25 cellular contexts compared by ENCODE assay signal in the genomic region with DNA sequence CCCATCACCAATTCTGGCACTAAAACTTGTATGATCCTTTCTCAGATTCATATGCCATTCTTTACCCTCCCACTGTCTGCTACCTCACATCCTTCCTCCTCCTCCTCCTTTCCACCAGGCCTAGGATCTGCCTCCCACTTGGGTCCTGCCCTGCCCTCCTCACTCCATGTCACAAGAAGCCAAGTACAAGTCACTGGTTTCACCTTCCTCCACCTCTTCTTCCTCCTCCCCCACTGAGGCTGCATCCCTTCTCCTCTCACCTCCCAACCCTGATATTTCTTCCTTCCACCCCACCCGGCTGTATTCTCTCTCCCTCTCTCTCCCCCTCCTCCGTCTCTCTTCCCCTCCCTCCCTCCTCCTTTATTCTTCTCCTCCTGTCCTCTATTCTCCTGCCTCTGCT. TPM values are rescaled to one million over a fixed set of nuclear protein-coding genes. Genes with fewer than 3 reads are reported as not detected.
DNase-seq lines count a peak whose midpoint lies in the region; ATAC-seq and TF ChIP-seq lines count a peak whose summit lies in the region.
"Had no signal": no experiment of that assay in that cellular context is flagged by ENCODE, and none has a peak within 500 bp of the region (broad histone marks: within the 10 kb centered on the region; RNA-seq: fewer than 3 reads in every experiment).

No MANE protein-coding gene starts in this region.

- no peak overlapping the region; the same call in 1 of the 2 replicates for H4K5ac ChIP-seq in IMR-90 (ENCODE audit: low read depth, low read length)

- no peak for TF ChIP-seq CTCF in IMR-90 (conservative IDR thresholded peaks at IDR 0.05; ENCODE audit: low read depth, low read length)
- TF ChIP-seq CTCF in thoracic aorta (IDR thresholded peaks at IDR 0.05): no peak
- TF ChIP-seq CTCF in lower leg skin (IDR thresholded peaks at IDR 0.05): no peak

- H4K91ac ChIP-seq in IMR-90 (ENCODE audit: insufficient read depth, low read depth, low read length): no peak overlapping the region

- H3K79me1 ChIP-seq in IMR-90 (ENCODE audit: low read depth in 1 of 2, low read length in 2 of 2): peaks cover 25% of the 10 kb centered on the region in 2 experiments

- H2BK120ac ChIP-seq in IMR-90 (ENCODE audit: low read depth, low read length): no peak overlapping the region

- DNase-seq in IMR-90 (no peak), Right ventricle myocardium superior (no peak), thoracic aorta (ENCODE audit: low spot score) (no peak), lower leg skin (ENCODE audit: low spot score in 2 of 2) (no peak)
- DNase-seq: activated CD8-positive, alpha-beta memory T cell treated with anti-CD3 and anti-CD28 coated beads, Interleukin-2, amount 50 U/mL, for 4 hours; activated naive CD8-positive, alpha-beta T cell treated with anti-CD3 and anti-CD28 coated beads for 36 hours; Calu3; effector CD4-positive, alpha-beta T cell; foreskin melanocyte; islet precursor cell; NCI-H1694 treated with DMSO at 0.1 percent for 48 hours; NCI-H526 treated with DMSO at 0.1 percent for 48 hours; stimulated activated CD4-positive, alpha-beta T cell treated with anti-CD3 and anti-CD28 coated beads, Interleukin-4, amount 100 ng/mL, for 1 hour; stimulated activated naive CD8-positive, alpha-beta T cell treated with anti-CD3 and anti-CD28 coated beads, Interleukin-15, Interleukin-2, amounts not matched to agents 100 U/mL and 50 U/mL, for 24 hours; T-helper 2 cell had no signal

- H3K4me3 ChIP-seq in IMR-90 (ENCODE audit: insufficient read depth, low read depth, low read length): no peak overlapping the region
- H3K4me3 ChIP-seq in muscle layer of colon (ENCODE audit: low read depth in 1 of 2, low read length in 2 of 2): no peak overlapping the region
- no peak overlapping the region for H3K4me3 ChIP-seq in thoracic aorta
- no peak overlapping the region for H3K4me3 ChIP-seq in lower leg skin (ENCODE audit: low read depth, poor library complexity, severe bottlenecking)
- H3K4me3 ChIP-seq: HAP-1, SK-N-MC, spleen had no signal

- H3K27me3 ChIP-seq in IMR-90 (ENCODE audit: control insufficient read depth, insufficient read depth, low read length): no peaks in the 10 kb centered on the region
- no peaks in the 10 kb centered on the region for H3K27me3 ChIP-seq in muscle layer of colon (ENCODE audit: control insufficient read depth in 1 of 2, insufficient read depth in 2 of 2, low read length in 2 of 2)
- H3K27me3 ChIP-seq in thoracic aorta (replicated peaks; ENCODE audit: insufficient read depth): no peaks in the 10 kb centered on the region
- H3K27me3 ChIP-seq: spleen had no signal

- H3K4me2 ChIP-seq in IMR-90 (ENCODE audit: low read depth, low read length): no peak overlapping the region
- H3K4me2 ChIP-seq: KMS-11 had no signal

- peak overlapping the region; percentile 53 for H2AFZ ChIP-seq in IMR-90 (replicated peaks; ENCODE audit: low read length, poor library complexity)

- WGBS in IMR-90 (ENCODE audit: extremely low coverage in 2 of 2, insufficient read length in 1 of 2), 2 experiments: no CpG with 5 or more reads among the region's 2 CpGs
- 75% methylated on average over 2 of the region's 2 CpGs for WGBS in lower leg skin, 2 donors

- peaks cover 27% of the 10 kb centered on the region for H3K4me1 Mint-ChIP-seq in stimulated activated memory B cell treated with anti-CD40 and anti-IgM and Interleukin-4, amounts not matched to agents 10 μg/mL and 1 μg/mL and 100 μg/mL, for 72 hours
- H3K4me1 Mint-ChIP-seq: activated naive CD8-positive, alpha-beta T cell treated with anti-CD3 and anti-CD28 coated beads for 36 hours; activated T-helper 17 cell treated with anti-CD3 and anti-CD28 coated beads, Interleukin-2, amount 50 U/mL, for 72 hours had no signal

- no peak for TF ChIP-seq POLR2A in IMR-90 (IDR thresholded peaks at IDR 0.05; ENCODE audit: low read depth, low read length)
- no peak for TF ChIP-seq POLR2A in lower leg skin (IDR thresholded peaks at IDR 0.05)

- H3K23ac ChIP-seq in IMR-90 (ENCODE audit: low read depth, low read length): no peak overlapping the region

- POLR2A ChIA-PET in IMR-90 (lab: Charles Lee; ENCODE audit: unreplicated experiment): no interaction called here

- H3K14ac ChIP-seq in IMR-90 (replicated peaks; ENCODE audit: low read depth, low read length): no peak overlapping the region; the same call in 1 of the 2 replicates

- H3K27ac Mint-ChIP-seq in stimulated activated memory B cell treated with anti-CD40 and anti-IgM and Interleukin-4, amounts not matched to agents 10 μg/mL and 1 μg/mL and 100 μg/mL, for 72 hours: no peak overlapping the region
- H3K27ac Mint-ChIP-seq: activated naive CD8-positive, alpha-beta T cell treated with anti-CD3 and anti-CD28 coated beads for 36 hours; activated T-helper 17 cell treated with anti-CD3 and anti-CD28 coated beads, Interleukin-2, amount 50 U/mL, for 72 hours had no signal

- H3K18ac ChIP-seq in IMR-90 (ENCODE audit: low read depth, low read length): no peak overlapping the region

- ATAC-seq in IMR-90 (ENCODE audit: low read depth) (no peak), Right ventricle myocardium superior (ENCODE audit: poor library complexity) (peak; percentile 7), thoracic aorta (ENCODE audit: insufficient number of reproducible peaks, low FRiP score, low read depth) (no peak), HG02623 (IDR thresholded peaks at IDR 0.05; ENCODE audit: unreplicated experiment) (no peak), GM21737 (IDR thresholded peaks at IDR 0.05; ENCODE audit: unreplicated experiment) (no peak)
- ATAC-seq in stimulated activated memory B cell treated with anti-CD40 and anti-IgM and Interleukin-4, amounts not matched to agents 10 μg/mL and 1 μg/mL and 100 μg/mL, for 72 hours: no peak
- ATAC-seq: activated T-helper 17 cell treated with anti-CD3 and anti-CD28 coated beads, Interleukin-2, amount 50 U/mL, for 72 hours; stimulated activated naive CD8-positive, alpha-beta T cell treated with anti-CD3 and anti-CD28 coated beads, Interleukin-15, Interleukin-2, amounts not matched to agents 100 U/mL and 50 U/mL, for 24 hours had no signal

- no peak overlapping the region for H2BK5ac ChIP-seq in IMR-90 (ENCODE audit: low read depth, low read length, poor library complexity, severe bottlenecking)

- dilution Hi-C loops in IMR-90 (cut with HindIII; ENCODE audit: low sequenced_read_pairs, unreplicated experiment): no loop called here

- peaks cover 10% of the 10 kb centered on the region for H3K9me1 ChIP-seq in IMR-90 (ENCODE audit: insufficient read depth, low read length)

- H3K36me3 ChIP-seq in IMR-90 (ENCODE audit: control insufficient read depth, insufficient read depth, low read length): no peaks in the 10 kb centered on the region
- H3K36me3 ChIP-seq in muscle layer of colon (ENCODE audit: insufficient read depth, low read length): no peaks in the 10 kb centered on the region
- H3K36me3 ChIP-seq in thoracic aorta: no peaks in the 10 kb centered on the region
- H3K36me3 ChIP-seq: HAP-1, spleen had no signal

- no peak overlapping the region for H2BK15ac ChIP-seq in IMR-90 (ENCODE audit: low read depth, low read length)

- no peaks in the 10 kb centered on the region for H3K9me3 ChIP-seq in IMR-90 (ENCODE audit: control insufficient read depth, insufficient read depth, low read length)
- H3K9me3 ChIP-seq in muscle layer of colon (ENCODE audit: low read length): no peaks in the 10 kb centered on the region
- no peaks in the 10 kb centered on the region for H3K9me3 ChIP-seq in thoracic aorta
- H3K9me3 ChIP-seq: HAP-1, spleen had no signal

- peak overlapping the region in 1 of 2 experiments; percentile 72; a peak in 1 of 4 replicates for H4K8ac ChIP-seq in IMR-90 (ENCODE audit: low read depth in 2 of 2, low read length in 2 of 2)

- H4K20me1 ChIP-seq in IMR-90 (ENCODE audit: insufficient read depth, low read length): no peaks in the 10 kb centered on the region

- no peak overlapping the region for H3K4me3 Mint-ChIP-seq in stimulated activated memory B cell treated with anti-CD40 and anti-IgM and Interleukin-4, amounts not matched to agents 10 μg/mL and 1 μg/mL and 100 μg/mL, for 72 hours
- H3K4me3 Mint-ChIP-seq: activated naive CD8-positive, alpha-beta T cell treated with anti-CD3 and anti-CD28 coated beads for 36 hours; activated T-helper 17 cell treated with anti-CD3 and anti-CD28 coated beads, Interleukin-2, amount 50 U/mL, for 72 hours had no signal

- no peaks in the 10 kb centered on the region for H3K27me3 Mint-ChIP-seq in stimulated activated memory B cell treated with anti-CD40 and anti-IgM and Interleukin-4, amounts not matched to agents 10 μg/mL and 1 μg/mL and 100 μg/mL, for 72 hours
- H3K27me3 Mint-ChIP-seq: activated naive CD8-positive, alpha-beta T cell treated with anti-CD3 and anti-CD28 coated beads for 36 hours; activated T-helper 17 cell treated with anti-CD3 and anti-CD28 coated beads, Interleukin-2, amount 50 U/mL, for 72 hours had no signal

- peak overlapping the region; percentile 64; the same call in 1 of the 2 replicates for H2AK5ac ChIP-seq in IMR-90 (ENCODE audit: low read depth, low read length)

- H3K27ac ChIP-seq in IMR-90 (ENCODE audit: insufficient read depth, low read length): no peak overlapping the region
- H3K27ac ChIP-seq in muscle layer of colon (ENCODE audit: low read depth, low read length): peak overlapping the region; percentile 29
- peak overlapping the region; percentile 61 to 69 for H3K27ac ChIP-seq in thoracic aorta
- H3K27ac ChIP-seq: KMS-11, SK-N-MC, VCaP had no signal

- H2BK20ac ChIP-seq in IMR-90 (ENCODE audit: low read depth, low read length): no peak overlapping the region

- H3K56ac ChIP-seq in IMR-90 (ENCODE audit: extremely low read depth, insufficient read depth, low read length): no peak overlapping the region

- H3K4me1 ChIP-seq in IMR-90 (ENCODE audit: control insufficient read depth, insufficient read depth, low read length) (peaks cover 14% of the 10 kb centered on the region), muscle layer of colon (ENCODE audit: insufficient read depth, low read length) (peaks cover 52% of the 10 kb centered on the region), thoracic aorta (ENCODE audit: control insufficient read depth in 1 of 2, low read depth in 2 of 2) (peaks cover 14 to 51% of the 10 kb centered on the region in 2 donors)
- H3K4me1 ChIP-seq: HAP-1 had no signal

- H2AK9ac ChIP-seq in IMR-90 (replicated peaks; ENCODE audit: low read depth, low read length, poor library complexity): peak overlapping the region; percentile 59

- no TSS peak for BruUV-seq in IMR-90 (replicated peaks; lab: Mats Ljungman, UMichigan)

- in situ Hi-C loops in IMR-90 (cut with MboI; ENCODE audit: low sequenced_read_pairs): no loop called here

- no peak overlapping the region for H3K9ac ChIP-seq in IMR-90 (ENCODE audit: low read depth, low read length)
- no peak overlapping the region for H3K9ac ChIP-seq in muscle layer of colon (ENCODE audit: low read length)
- H3K9ac ChIP-seq: KMS-11 had no signal

- H3K36me3 Mint-ChIP-seq in stimulated activated memory B cell treated with anti-CD40 and anti-IgM and Interleukin-4, amounts not matched to agents 10 μg/mL and 1 μg/mL and 100 μg/mL, for 72 hours: no peaks in the 10 kb centered on the region
- H3K36me3 Mint-ChIP-seq: activated naive CD8-positive, alpha-beta T cell treated with anti-CD3 and anti-CD28 coated beads for 36 hours had no signal

- intact Hi-C loops in IMR-90 (cut with micrococcal nuclease): no loop called here
- intact Hi-C loops in Right ventricle myocardium superior (cut with DNase I): no loop called here
- intact Hi-C loops in lower leg skin (cut with DNase I; ENCODE audit: low total_unique reads): no loop called here

- no peaks in the 10 kb centered on the region for H3K9me3 Mint-ChIP-seq in stimulated activated memory B cell treated with anti-CD40 and anti-IgM and Interleukin-4, amounts not matched to agents 10 μg/mL and 1 μg/mL and 100 μg/mL, for 72 hours
- H3K9me3 Mint-ChIP-seq: activated naive CD8-positive, alpha-beta T cell treated with anti-CD3 and anti-CD28 coated beads for 36 hours; activated T-helper 17 cell treated with anti-CD3 and anti-CD28 coated beads, Interleukin-2, amount 50 U/mL, for 72 hours had no signal

- no peak overlapping the region for H3K4ac ChIP-seq in IMR-90 (ENCODE audit: low read depth, low read length)

- no peak for TF ChIP-seq RAD21 in IMR-90 (IDR thresholded peaks at IDR 0.05; ENCODE audit: low read length)

- CTCF ChIA-PET in IMR-90 (lab: Yijun Ruan, JAX): no interaction called here

RNA-seq across cellular contexts. Expression of gene LARGE1, which starts 46.6 kb away (rescaled TPM):
- total RNA-seq in IMR-90 (2012; rRNA removed) (7.2 and 12.4 TPM in 2 replicates), Right ventricle myocardium superior (140 TPM), thoracic aorta (10 to 100 TPM; 29.5 to 42.1 TPM), lower leg skin (10 to 100 TPM; 11.8 to 33.2 (median 22.6) TPM)
- polyA plus RNA-seq in IMR-90 (2012; rRNA removed): 6.2 and 6.5 TPM in 2 replicates
- 6.6 and 16.6 TPM in 2 replicates for polyA plus RNA-seq in IMR-90 (2012; cell fraction: cytosol; rRNA removed)
- polyA plus RNA-seq in IMR-90 (2012; cell fraction: nucleus; rRNA removed; ENCODE audit: low replicate concordance): 3.8 and 4.1 TPM in 2 replicates
